14 cellular contexts compared by ENCODE assay signal in genomic region chr4:65791807-65792308, GRCh38.
DNase-seq lines count a peak whose midpoint lies in the region; ATAC-seq and TF ChIP-seq lines count a peak whose summit lies in the region.
"Had no signal": no experiment of that assay in that cellular context is flagged by ENCODE, and none has a peak within 500 bp of the region (broad histone marks: within the 10 kb centered on the region; RNA-seq: fewer than 3 reads in every experiment).

No MANE protein-coding gene starts in this region.

- H3K4me3 Mint-ChIP-seq in endothelial cell (ENCODE audit: unreplicated experiment), result no peak overlapping the region
- H3K4me3 Mint-ChIP-seq: activated B cell treated with CpG ODN at 0.5 μM for 24 hours, memory B cell had no signal

- H3K9me3 ChIP-seq in ES-I3 (ENCODE audit: control insufficient read depth, insufficient read depth, low read length), result no peaks in the 10 kb centered on the region
- no peaks in the 10 kb centered on the region for H3K9me3 ChIP-seq in gastroesophageal sphincter
- no peaks in the 10 kb centered on the region for H3K9me3 ChIP-seq in spleen
- H3K9me3 ChIP-seq: sigmoid colon, upper lobe of right lung had no signal

- H3K27ac ChIP-seq in gastroesophageal sphincter (no peak overlapping the region), spleen (no peak overlapping the region)
- H3K27ac ChIP-seq: RWPE1, sigmoid colon, upper lobe of right lung had no signal

- intact Hi-C loops in spleen (cut with DNase I; ENCODE audit: low total_unique reads), result no loop called here

- 40 to 41% methylated on average over 4 to 5 of the region's 5 CpGs for WGBS in gastroesophageal sphincter (ENCODE audit: low coverage in 1 of 2), 2 donors
- 36 to 50% (median 45%) methylated on average over 5 of the region's 5 CpGs for WGBS in spleen, 5 donors

- H3K36me3 ChIP-seq in ES-I3 (ENCODE audit: insufficient read depth, low read length), result no peaks in the 10 kb centered on the region
- H3K36me3 ChIP-seq in gastroesophageal sphincter, result no peaks in the 10 kb centered on the region
- no peaks in the 10 kb centered on the region for H3K36me3 ChIP-seq in spleen
- H3K36me3 ChIP-seq: sigmoid colon, upper lobe of right lung had no signal

- TF ChIP-seq CTCF in endothelial cell (IDR thresholded peaks at IDR 0.05; ENCODE audit: unreplicated experiment) (no peak), gastroesophageal sphincter (IDR thresholded peaks at IDR 0.05) (no peak), spleen (IDR thresholded peaks at IDR 0.05 in 8 of 11, conservative IDR thresholded peaks at IDR 0.05 in 3 of 11) (no peak)

- no peaks in the 10 kb centered on the region for H3K27me3 Mint-ChIP-seq in endothelial cell (ENCODE audit: unreplicated experiment)
- H3K27me3 Mint-ChIP-seq: activated B cell treated with CpG ODN at 0.5 μM for 24 hours, memory B cell had no signal

- ATAC-seq in gastroesophageal sphincter, result no peak
- ATAC-seq: upper lobe of right lung had no signal

- no peaks in the 10 kb centered on the region for H3K9me3 Mint-ChIP-seq in endothelial cell (ENCODE audit: unreplicated experiment)

- peaks cover 12% of the 10 kb centered on the region for H3K4me1 Mint-ChIP-seq in endothelial cell (ENCODE audit: unreplicated experiment)
- H3K4me1 Mint-ChIP-seq: activated B cell treated with CpG ODN at 0.5 μM for 24 hours, memory B cell had no signal

- H3K4me3 ChIP-seq in gastroesophageal sphincter (no peak overlapping the region), spleen (no peak overlapping the region)
- H3K4me3 ChIP-seq: sigmoid colon, upper lobe of right lung had no signal

- peak overlapping the region; percentile 14 for H3K27ac Mint-ChIP-seq in endothelial cell (ENCODE audit: unreplicated experiment)
- H3K27ac Mint-ChIP-seq: activated B cell treated with CpG ODN at 0.5 μM for 24 hours, memory B cell had no signal

- no peaks in the 10 kb centered on the region for H3K27me3 ChIP-seq in gastroesophageal sphincter
- H3K27me3 ChIP-seq in spleen (replicated peaks in 1 of 7), result no peaks in the 10 kb centered on the region
- H3K27me3 ChIP-seq: sigmoid colon, upper lobe of right lung had no signal

- TF ChIP-seq POLR2A in gastroesophageal sphincter (IDR thresholded peaks at IDR 0.05) (no peak), spleen (IDR thresholded peaks at IDR 0.05) (no peak)

- no peaks in the 10 kb centered on the region for H3K36me3 Mint-ChIP-seq in endothelial cell (ENCODE audit: low read depth, unreplicated experiment)
- H3K36me3 Mint-ChIP-seq: memory B cell had no signal

- H3K4me1 ChIP-seq in ES-I3 (ENCODE audit: insufficient read depth, low read length) (peaks cover 7% of the 10 kb centered on the region; the same call in 1 of the 2 replicates), gastroesophageal sphincter (no peaks in the 10 kb centered on the region), spleen (no peaks in the 10 kb centered on the region)
- H3K4me1 ChIP-seq: sigmoid colon, upper lobe of right lung had no signal

- H3K9ac ChIP-seq in ES-I3 (ENCODE audit: low read depth, low read length), result 0 out of 2 replicates have a peak overlapping the region, but pooled peaks have one; percentile 3

- peak; percentile 54 for DNase-seq in OCI-M1 (lab: John Stamatoyannopoulos, UW)
- DNase-seq in endothelial cell (ENCODE audit: low spot score), result no peak
- peak; percentile 10 for DNase-seq in non-pigmented ciliary epithelial cell (ENCODE audit: low read depth)
- DNase-seq in Ammon's horn (ENCODE audit: low spot score), result no peak
- DNase-seq in NCI-H1105 (lab: John Stamatoyannopoulos, UW), result no peak
- no peak for DNase-seq in spleen
- DNase-seq: activated B cell treated with CpG ODN at 0.5 μM for 24 hours, COR-L47, sigmoid colon, upper lobe of right lung had no signal

- no peak for TF ChIP-seq EP300 in gastroesophageal sphincter (IDR thresholded peaks at IDR 0.05)

Comparison
In these comparisons a context has a peak if more than half of its experiments do, and no peak if none do; other contexts are left out.
1. DNase-seq: peak in OCI-M1 (single experiment) and non-pigmented ciliary epithelial cell (single experiment); none in endothelial cell (single experiment), Ammon's horn (single experiment), NCI-H1105 (single experiment) and spleen (single experiment).